Comparison of ENCODE assay signal across 15 cellular contexts in genomic region chr17:71921726-71922320, GRCh38.
DNase-seq lines count a peak whose midpoint lies in the region; ATAC-seq lines count a peak whose summit lies in the region.
"Had no signal": no experiment of that assay in that cellular context is flagged by ENCODE, and none has a peak within 500 bp of the region (broad histone marks: within the 10 kb centered on the region; RNA-seq: fewer than 3 reads in every experiment).

No MANE protein-coding gene starts in this region.

- CTCF ChIA-PET in activated naive CD4-positive, alpha-beta T cell treated with anti-CD3 and anti-CD28 coated beads, Interleukin-2, amount 10 ng/mL, durations not matched to agents 7 days and 5 days (lab: Charles Lee): no interaction called here

- peaks cover 3% of the 10 kb centered on the region for H3K4me1 Mint-ChIP-seq in activated naive CD4-positive, alpha-beta T cell treated with anti-CD3 and anti-CD28 coated beads, Interleukin-2, amount 10 ng/mL, durations not matched to agents 7 days and 5 days
- H3K4me1 Mint-ChIP-seq in central memory CD8-positive, alpha-beta T cell: peaks cover 11% of the 10 kb centered on the region
- H3K4me1 Mint-ChIP-seq in activated T-helper 2 cell treated with anti-CD3 and anti-CD28 coated beads, Interferon-gamma antibody, Interleukin-2, Interleukin-4, amounts not matched to agents 10 μg/mL and 5 μg/mL and 100 μg/mL, durations not matched to agents 14 hours and 24 hours and 36 hours (ENCODE audit: low read depth): peaks cover 3% of the 10 kb centered on the region
- H3K4me1 Mint-ChIP-seq: stimulated activated memory B cell treated with anti-CD40 and anti-IgM and Interleukin-4, amounts not matched to agents 10 μg/mL and 1 μg/mL and 100 μg/mL, for 72 hours had no signal

- H3K4me2 ChIP-seq in skeletal muscle satellite cell (ENCODE audit: low read length): peak overlapping the region; percentile 6
- no peak overlapping the region for H3K4me2 ChIP-seq in Karpas-422 (ENCODE audit: low read depth, low read length, poor library complexity, severe bottlenecking)

- peak overlapping the region; percentile 39 for H3K27ac Mint-ChIP-seq in activated naive CD4-positive, alpha-beta T cell treated with anti-CD3 and anti-CD28 coated beads, Interleukin-2, amount 10 ng/mL, durations not matched to agents 7 days and 5 days
- peak overlapping the region; percentile 30 for H3K27ac Mint-ChIP-seq in central memory CD8-positive, alpha-beta T cell (ENCODE audit: low read depth)
- H3K27ac Mint-ChIP-seq in activated T-helper 2 cell treated with anti-CD3 and anti-CD28 coated beads, Interferon-gamma antibody, Interleukin-2, Interleukin-4, amounts not matched to agents 10 μg/mL and 5 μg/mL and 100 μg/mL, durations not matched to agents 14 hours and 24 hours and 36 hours: no peak overlapping the region
- H3K27ac Mint-ChIP-seq: stimulated activated memory B cell treated with anti-CD40 and anti-IgM and Interleukin-4, amounts not matched to agents 10 μg/mL and 1 μg/mL and 100 μg/mL, for 72 hours had no signal

- H3K9me2 ChIP-seq in Karpas-422 (replicated peaks; ENCODE audit: insufficient read depth, low read length): no peaks in the 10 kb centered on the region

- peak; percentile 93 for ATAC-seq in central memory CD8-positive, alpha-beta T cell (replicated peaks; ENCODE audit: extremely low read depth, poor library complexity, severe bottlenecking)
- no peak for ATAC-seq in GM19324 (IDR thresholded peaks at IDR 0.05; ENCODE audit: low FRiP score, unreplicated experiment)
- ATAC-seq: left ventricle myocardium superior; stimulated activated memory B cell treated with anti-CD40 and anti-IgM and Interleukin-4, amounts not matched to agents 10 μg/mL and 1 μg/mL and 100 μg/mL, for 72 hours had no signal

- peak overlapping the region; percentile 49 for H3K9ac ChIP-seq in skeletal muscle satellite cell (ENCODE audit: low read depth, low read length)
- H3K9ac ChIP-seq in Karpas-422 (ENCODE audit: low read length): no peak overlapping the region

- H3K36me3 ChIP-seq in skeletal muscle satellite cell (ENCODE audit: insufficient read depth, low read length): no peaks in the 10 kb centered on the region
- H3K36me3 ChIP-seq in Karpas-422 (ENCODE audit: insufficient read depth, low read length): no peaks in the 10 kb centered on the region
- H3K36me3 ChIP-seq: ovary had no signal

- no peak for DNase-seq in activated naive CD4-positive, alpha-beta T cell treated with anti-CD3 and anti-CD28 coated beads, Interleukin-2, amount 10 ng/mL, durations not matched to agents 7 days and 5 days
- no peak for DNase-seq in activated naive CD4-positive, alpha-beta T cell treated with anti-CD3 and anti-CD28 coated beads, Interleukin-2, amount 50 U/mL, for 16 hours
- DNase-seq in Jurkat, Clone E6-1 (ENCODE audit: low read depth, low spot score): peak; percentile 54
- peak in 1 of 2 donors; percentile 13 for DNase-seq in central memory CD8-positive, alpha-beta T cell (ENCODE audit: low spot score in 2 of 2)
- DNase-seq in Karpas-422: no peak
- no peak for DNase-seq in activated T-helper 2 cell treated with anti-CD3 and anti-CD28 coated beads, Interferon-gamma antibody, Interleukin-2, Interleukin-4, amounts not matched to agents 10 μg/mL and 5 μg/mL and 100 μg/mL, durations not matched to agents 14 hours and 24 hours and 36 hours (ENCODE audit: low spot score)
- DNase-seq: activated CD4-positive, alpha-beta T cell treated with anti-CD3 and anti-CD28 coated beads for 4 hours; AML-193; left ventricle myocardium superior; NCI-H1417; ovary; stimulated activated CD4-positive, alpha-beta T cell treated with anti-CD3 and anti-CD28 coated beads, Interleukin-1b, Interleukin-23, amount 100 ng/mL, for 48 hours had no signal

- H3K27me3 ChIP-seq in skeletal muscle satellite cell (ENCODE audit: control insufficient read depth, insufficient read depth, low read length) (no peaks in the 10 kb centered on the region), Karpas-422 (ENCODE audit: low read length) (no peaks in the 10 kb centered on the region)
- H3K27me3 ChIP-seq: ovary had no signal

- no peak overlapping the region for H3K4me3 ChIP-seq in Jurkat, Clone E6-1 (ENCODE audit: low read length)
- H3K4me3 ChIP-seq in skeletal muscle satellite cell (ENCODE audit: low read length): no peak overlapping the region
- no peak overlapping the region for H3K4me3 ChIP-seq in Karpas-422 (ENCODE audit: low read length)
- H3K4me3 ChIP-seq: ovary had no signal

- intact Hi-C loops in activated T-helper 2 cell treated with anti-CD3 and anti-CD28 coated beads, Interferon-gamma antibody, Interleukin-2, Interleukin-4, amounts not matched to agents 10 μg/mL and 5 μg/mL and 100 μg/mL, durations not matched to agents 14 hours and 24 hours and 36 hours (cut with micrococcal nuclease): no loop called here

- no peak overlapping the region for H3K4me3 Mint-ChIP-seq in activated naive CD4-positive, alpha-beta T cell treated with anti-CD3 and anti-CD28 coated beads, Interleukin-2, amount 10 ng/mL, durations not matched to agents 7 days and 5 days
- H3K4me3 Mint-ChIP-seq in central memory CD8-positive, alpha-beta T cell: peak overlapping the region; percentile 1
- no peak overlapping the region for H3K4me3 Mint-ChIP-seq in activated T-helper 2 cell treated with anti-CD3 and anti-CD28 coated beads, Interferon-gamma antibody, Interleukin-2, Interleukin-4, amounts not matched to agents 10 μg/mL and 5 μg/mL and 100 μg/mL, durations not matched to agents 14 hours and 24 hours and 36 hours (ENCODE audit: low read depth)
- H3K4me3 Mint-ChIP-seq: stimulated activated memory B cell treated with anti-CD40 and anti-IgM and Interleukin-4, amounts not matched to agents 10 μg/mL and 1 μg/mL and 100 μg/mL, for 72 hours had no signal

- H4K20me1 ChIP-seq in Karpas-422 (ENCODE audit: insufficient read depth, low read depth, low read length): no peaks in the 10 kb centered on the region

- no peak overlapping the region for H3K27ac ChIP-seq in Karpas-422 (ENCODE audit: low read length)
- H3K27ac ChIP-seq: ovary had no signal

- H3K4me1 ChIP-seq in skeletal muscle satellite cell (ENCODE audit: control insufficient read depth, insufficient read depth, low read length): peaks cover 32% of the 10 kb centered on the region
- H3K4me1 ChIP-seq in Karpas-422 (ENCODE audit: low read length): no peaks in the 10 kb centered on the region

- H3K9me3 Mint-ChIP-seq in activated naive CD4-positive, alpha-beta T cell treated with anti-CD3 and anti-CD28 coated beads, Interleukin-2, amount 10 ng/mL, durations not matched to agents 7 days and 5 days: peaks cover 9% of the 10 kb centered on the region
- peaks cover 20% of the 10 kb centered on the region for H3K9me3 Mint-ChIP-seq in central memory CD8-positive, alpha-beta T cell
- peaks cover 27% of the 10 kb centered on the region for H3K9me3 Mint-ChIP-seq in activated T-helper 2 cell treated with anti-CD3 and anti-CD28 coated beads, Interferon-gamma antibody, Interleukin-2, Interleukin-4, amounts not matched to agents 10 μg/mL and 5 μg/mL and 100 μg/mL, durations not matched to agents 14 hours and 24 hours and 36 hours

- no peaks in the 10 kb centered on the region for H3K36me3 Mint-ChIP-seq in activated naive CD4-positive, alpha-beta T cell treated with anti-CD3 and anti-CD28 coated beads, Interleukin-2, amount 10 ng/mL, durations not matched to agents 7 days and 5 days
- H3K36me3 Mint-ChIP-seq in central memory CD8-positive, alpha-beta T cell (ENCODE audit: insufficient read depth): no peaks in the 10 kb centered on the region
- no peaks in the 10 kb centered on the region for H3K36me3 Mint-ChIP-seq in activated T-helper 2 cell treated with anti-CD3 and anti-CD28 coated beads, Interferon-gamma antibody, Interleukin-2, Interleukin-4, amounts not matched to agents 10 μg/mL and 5 μg/mL and 100 μg/mL, durations not matched to agents 14 hours and 24 hours and 36 hours (ENCODE audit: low read depth)
- H3K36me3 Mint-ChIP-seq: stimulated activated memory B cell treated with anti-CD40 and anti-IgM and Interleukin-4, amounts not matched to agents 10 μg/mL and 1 μg/mL and 100 μg/mL, for 72 hours had no signal

- no peak overlapping the region for H2AFZ ChIP-seq in Karpas-422 (ENCODE audit: low read length)

- no peaks in the 10 kb centered on the region for H3K79me2 ChIP-seq in Karpas-422 (ENCODE audit: low read length)

- H3K9me3 ChIP-seq in skeletal muscle satellite cell (replicated peaks; ENCODE audit: low read length): no peaks in the 10 kb centered on the region
- no peaks in the 10 kb centered on the region for H3K9me3 ChIP-seq in Karpas-422 (ENCODE audit: low read length)
- H3K9me3 ChIP-seq: ovary had no signal

- H3K27me3 Mint-ChIP-seq in activated naive CD4-positive, alpha-beta T cell treated with anti-CD3 and anti-CD28 coated beads, Interleukin-2, amount 10 ng/mL, durations not matched to agents 7 days and 5 days: no peaks in the 10 kb centered on the region
- H3K27me3 Mint-ChIP-seq in central memory CD8-positive, alpha-beta T cell: no peaks in the 10 kb centered on the region
- no peaks in the 10 kb centered on the region for H3K27me3 Mint-ChIP-seq in activated T-helper 2 cell treated with anti-CD3 and anti-CD28 coated beads, Interferon-gamma antibody, Interleukin-2, Interleukin-4, amounts not matched to agents 10 μg/mL and 5 μg/mL and 100 μg/mL, durations not matched to agents 14 hours and 24 hours and 36 hours (ENCODE audit: low read depth)
- H3K27me3 Mint-ChIP-seq: stimulated activated memory B cell treated with anti-CD40 and anti-IgM and Interleukin-4, amounts not matched to agents 10 μg/mL and 1 μg/mL and 100 μg/mL, for 72 hours had no signal
